In genomic region chr3:32796384-32796975, GRCh38 we compare ENCODE assay signal across 6 cellular contexts. TPM values are rescaled to one million over a fixed set of nuclear protein-coding genes. Genes with fewer than 3 reads are reported as not detected.
"Had no signal": no experiment of that assay in that cellular context is flagged by ENCODE, and none has a peak within 500 bp of the region (broad histone marks: within the 10 kb centered on the region; RNA-seq: fewer than 3 reads in every experiment).

No MANE protein-coding gene starts in this region.

RNA-seq across cellular contexts. Expression of gene TRIM71, which starts 21.3 kb away (rescaled TPM):
- total RNA-seq: aorta; M059J; OCI-LY7; PC-9; Right ventricle myocardium superior; T-helper 2 cell treated with Interferon-gamma antibody and Interleukin-4, amounts not matched to agents 100 ng/mL and 5 ng/mL, for 36 hours had no signal
- polyA plus RNA-seq: aorta had no signal
